ENCODE assay signal across 12 cellular contexts in the genomic region with DNA sequence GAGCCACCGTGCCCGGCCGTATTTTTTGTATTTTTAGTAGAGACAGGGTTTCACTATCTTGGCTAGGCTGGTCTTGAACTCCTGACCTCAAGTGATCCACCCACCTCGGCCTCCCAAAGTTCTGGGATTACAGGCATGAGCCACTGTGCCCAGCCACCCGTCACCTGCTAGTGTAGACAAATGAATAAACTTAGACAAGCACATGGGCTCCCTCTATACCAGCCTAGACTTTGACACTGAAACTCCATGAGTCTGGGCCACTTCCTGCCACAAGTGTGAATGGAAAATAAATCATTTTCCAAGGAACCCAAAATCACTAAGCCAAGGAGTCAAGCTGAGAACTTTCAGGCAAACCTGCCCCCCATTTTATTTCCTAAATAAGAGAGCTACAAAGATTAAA. TPM values are rescaled to one million over a fixed set of nuclear protein-coding genes. Genes with fewer than 3 reads are reported as not detected.
DNase-seq lines count a peak whose midpoint lies in the region; TF ChIP-seq lines count a peak whose summit lies in the region.
"Had no signal": no experiment of that assay in that cellular context is flagged by ENCODE, and none has a peak within 500 bp of the region (broad histone marks: within the 10 kb centered on the region; RNA-seq: fewer than 3 reads in every experiment).

No MANE protein-coding gene starts in this region.

- H3K27ac Mint-ChIP-seq in activated T-cell treated with anti-CD3 and anti-CD28 coated beads, Interleukin-2, amount 50 U/mL, for 24 hours, result peak overlapping the region; percentile 92
- H3K27ac Mint-ChIP-seq in activated CD4-positive, alpha-beta memory T cell treated with anti-CD3 and anti-CD28 coated beads, Interleukin-2, amount 10 ng/mL, durations not matched to agents 7 days and 5 days, result peak overlapping the region; percentile 86

- DNase-seq in activated T-cell treated with anti-CD3 and anti-CD28 coated beads, Interleukin-2, amount 50 U/mL, for 24 hours, result no peak
- no peak for DNase-seq in activated T-cell treated with anti-CD3 and anti-CD28 coated beads for 4 hours
- peak; percentile 19 for DNase-seq in activated CD4-positive, alpha-beta memory T cell treated with anti-CD3 and anti-CD28 coated beads, Interleukin-2, amount 10 ng/mL, durations not matched to agents 7 days and 5 days
- no peak for DNase-seq in esophagus squamous epithelium (lab: John Stamatoyannopoulos, UW)
- no peak for DNase-seq in stomach
- no peak for DNase-seq in tibial nerve (ENCODE audit: low spot score in 2 of 2)
- no peak for DNase-seq in GM19240 (ENCODE audit: insufficient read length, low spot score)
- DNase-seq in DMS153 (lab: John Stamatoyannopoulos, UW), result no peak
- DNase-seq: activated gamma-delta T cell, midbrain, NCI-H2029 treated with DMSO at 0.1 percent for 48 hours, sigmoid colon had no signal

- peaks cover 58% of the 10 kb centered on the region for H3K4me1 Mint-ChIP-seq in activated T-cell treated with anti-CD3 and anti-CD28 coated beads, Interleukin-2, amount 50 U/mL, for 24 hours (ENCODE audit: low read depth)
- peaks cover 60% of the 10 kb centered on the region for H3K4me1 Mint-ChIP-seq in activated CD4-positive, alpha-beta memory T cell treated with anti-CD3 and anti-CD28 coated beads, Interleukin-2, amount 10 ng/mL, durations not matched to agents 7 days and 5 days

- H3K36me3 Mint-ChIP-seq in activated T-cell treated with anti-CD3 and anti-CD28 coated beads, Interleukin-2, amount 50 U/mL, for 24 hours (ENCODE audit: low read depth), result peaks cover 29% of the 10 kb centered on the region
- peaks cover 40% of the 10 kb centered on the region for H3K36me3 Mint-ChIP-seq in activated CD4-positive, alpha-beta memory T cell treated with anti-CD3 and anti-CD28 coated beads, Interleukin-2, amount 10 ng/mL, durations not matched to agents 7 days and 5 days (ENCODE audit: low read depth)

- POLR2A ChIA-PET in activated CD4-positive, alpha-beta memory T cell treated with anti-CD3 and anti-CD28 coated beads, Interleukin-2, amount 10 ng/mL, durations not matched to agents 7 days and 5 days (lab: Charles Lee), result interaction anchor here (1.0 to 5.9 kb wide), 8 partner anchors 10 to 156 kb away, joined by 3 to 81 read pairs (median 13); a partner anchor contains a TSS

- TF ChIP-seq CTCF in esophagus squamous epithelium (IDR thresholded peaks at IDR 0.05) (no peak), stomach (IDR thresholded peaks at IDR 0.05) (no peak), tibial nerve (IDR thresholded peaks at IDR 0.05) (no peak)

- no peak for TF ChIP-seq POLR2A in esophagus squamous epithelium (IDR thresholded peaks at IDR 0.05)
- no peak for TF ChIP-seq POLR2A in stomach (IDR thresholded peaks at IDR 0.05)
- no peak for TF ChIP-seq POLR2A in tibial nerve (IDR thresholded peaks at IDR 0.05)

- CTCF ChIA-PET in activated CD4-positive, alpha-beta memory T cell treated with anti-CD3 and anti-CD28 coated beads, Interleukin-2, amount 10 ng/mL, durations not matched to agents 7 days and 5 days (lab: Charles Lee), result interaction anchor here (0.9 to 6.8 kb wide), 8 partner anchors 11 to 321 kb away, joined by 3 to 78 read pairs (median 6); a partner anchor contains a TSS

- WGBS in esophagus squamous epithelium, 2 donors, result 59 to 69% methylated on average over 4 to 5 of the region's 5 CpGs
- 73 to 84% (median 80%) methylated on average over 5 of the region's 5 CpGs for WGBS in stomach, 5 donors
- 85 to 91% methylated on average over 5 of the region's 5 CpGs for WGBS in tibial nerve, 2 donors

- H3K9me3 ChIP-seq in esophagus squamous epithelium (no peaks in the 10 kb centered on the region), stomach (no peaks in the 10 kb centered on the region), tibial nerve (no peaks in the 10 kb centered on the region)
- H3K9me3 ChIP-seq: sigmoid colon had no signal

- H3K4me3 ChIP-seq in esophagus squamous epithelium, result no peak overlapping the region
- no peak overlapping the region for H3K4me3 ChIP-seq in stomach
- no peak overlapping the region for H3K4me3 ChIP-seq in tibial nerve
- H3K4me3 ChIP-seq: sigmoid colon had no signal

- peak overlapping the region; percentile 73 to 91 (median 80) for H3K27ac ChIP-seq in esophagus squamous epithelium
- H3K27ac ChIP-seq in stomach, result peak overlapping the region in 3 of 5 donors; percentile 4 to 75 (median 9)
- H3K27ac ChIP-seq in tibial nerve, result peak overlapping the region in 1 of 4 donors; percentile 19
- H3K27ac ChIP-seq: sigmoid colon had no signal

- peak overlapping the region; percentile 0 for H3K4me3 Mint-ChIP-seq in activated T-cell treated with anti-CD3 and anti-CD28 coated beads, Interleukin-2, amount 50 U/mL, for 24 hours
- H3K4me3 Mint-ChIP-seq in activated CD4-positive, alpha-beta memory T cell treated with anti-CD3 and anti-CD28 coated beads, Interleukin-2, amount 10 ng/mL, durations not matched to agents 7 days and 5 days, result no peak overlapping the region

- H3K27me3 ChIP-seq in esophagus squamous epithelium (no peaks in the 10 kb centered on the region), stomach (no peaks in the 10 kb centered on the region), tibial nerve (no peaks in the 10 kb centered on the region)
- H3K27me3 ChIP-seq: sigmoid colon had no signal

- H3K36me3 ChIP-seq in esophagus squamous epithelium, result peaks cover 0 to 6% (median 0%) of the 10 kb centered on the region in 3 donors
- peaks cover 0 to 22% (median 7%) of the 10 kb centered on the region in 4 donors for H3K36me3 ChIP-seq in stomach
- peaks cover 0 to 43% (median 0%) of the 10 kb centered on the region in 3 donors for H3K36me3 ChIP-seq in tibial nerve

- intact Hi-C loops in esophagus squamous epithelium (cut with DNase I) (no loop called here), stomach (cut with DNase I; ENCODE audit: low total_unique reads) (no loop called here)

- H3K9me3 Mint-ChIP-seq in activated T-cell treated with anti-CD3 and anti-CD28 coated beads, Interleukin-2, amount 50 U/mL, for 24 hours, result no peaks in the 10 kb centered on the region
- no peaks in the 10 kb centered on the region for H3K9me3 Mint-ChIP-seq in activated CD4-positive, alpha-beta memory T cell treated with anti-CD3 and anti-CD28 coated beads, Interleukin-2, amount 10 ng/mL, durations not matched to agents 7 days and 5 days

- H3K4me1 ChIP-seq in esophagus squamous epithelium (peaks cover 13 to 69% (median 27%) of the 10 kb centered on the region in 3 donors), stomach (peaks cover 12 to 48% (median 24%) of the 10 kb centered on the region in 4 donors), tibial nerve (peaks cover 0 to 14% (median 6%) of the 10 kb centered on the region in 4 donors)

- TF ChIP-seq EP300 in stomach (IDR thresholded peaks at IDR 0.05) (no peak), tibial nerve (IDR thresholded peaks at IDR 0.05) (no peak)

- no peaks in the 10 kb centered on the region for H3K27me3 Mint-ChIP-seq in activated T-cell treated with anti-CD3 and anti-CD28 coated beads, Interleukin-2, amount 50 U/mL, for 24 hours
- no peaks in the 10 kb centered on the region for H3K27me3 Mint-ChIP-seq in activated CD4-positive, alpha-beta memory T cell treated with anti-CD3 and anti-CD28 coated beads, Interleukin-2, amount 10 ng/mL, durations not matched to agents 7 days and 5 days

RNA-seq across cellular contexts. Expression of a gene that starts 27.0 kb away (rescaled TPM):
- total RNA-seq in activated CD4-positive, alpha-beta memory T cell treated with anti-CD3 and anti-CD28 coated beads, Interleukin-2, amount 10 ng/mL, durations not matched to agents 7 days and 5 days, result 1,000 to 10,000 TPM; 4,462 to 4,505 TPM
- total RNA-seq in esophagus squamous epithelium (1,000 to 10,000 TPM; 2,183 to 3,899 (median 2,784) TPM), stomach (1,000 to 10,000 TPM; 1,648 to 4,994 (median 2,507) TPM), tibial nerve (1,000 to 10,000 TPM; 1,952 to 3,130 (median 2,235) TPM)
- polyA plus RNA-seq in stomach, result over 10,000 TPM in 2 of 3 donors, 1,000 to 10,000 TPM in 1; 7,500 to 11,714 (median 10,124) TPM

RNA-seq across cellular contexts. Expression of a gene that starts 50.2 kb away (rescaled TPM):
- total RNA-seq in activated CD4-positive, alpha-beta memory T cell treated with anti-CD3 and anti-CD28 coated beads, Interleukin-2, amount 10 ng/mL, durations not matched to agents 7 days and 5 days, result 10 to 100 TPM; 17.5 to 17.6 TPM
- total RNA-seq in esophagus squamous epithelium (1 to 10 TPM; 1.7 to 6.7 (median 5.8) TPM), stomach (10 to 100 TPM in 2 of 5 donors, 1 to 10 TPM in 3; 3.5 to 51.9 (median 8.7) TPM), tibial nerve (10 to 100 TPM in 3 of 4 donors, 1 to 10 TPM in 1; 9.6 to 20.1 (median 12.0) TPM)
- 1 to 10 TPM; 2.9 to 7.4 (median 6.9) TPM for polyA plus RNA-seq in stomach
